In genomic region chr5:67038817-67039603, GRCh38 we compare ENCODE assay signal across 14 cellular contexts.
A peak's percentile ranks its signal among the peaks of the same experiment; 100 is the strongest.
DNase-seq lines count a peak whose midpoint lies in the region; TF ChIP-seq lines count a peak whose summit lies in the region.
"Had no signal": no experiment of that assay in that cellular context is flagged by ENCODE, and none has a peak within 500 bp of the region (broad histone marks: within the 10 kb centered on the region; RNA-seq: fewer than 3 reads in every experiment).

No MANE protein-coding gene starts in this region.

- H2AFZ ChIP-seq in fibroblast of lung (ENCODE audit: low read length) = no peak overlapping the region

- peak overlapping the region; percentile 62 for H3K4me2 ChIP-seq in fibroblast of lung (ENCODE audit: extremely low read depth, insufficient read depth, low read length)

- no peaks in the 10 kb centered on the region for H3K4me1 ChIP-seq in fibroblast of lung (ENCODE audit: control insufficient read depth, extremely low read depth, insufficient read depth, low read length)
- H3K4me1 ChIP-seq: prostate gland had no signal

- TF ChIP-seq CTCF in fibroblast of lung (conservative IDR thresholded peaks at IDR 0.05 in 1 of 2, IDR thresholded peaks at IDR 0.05 in 1 of 2; ENCODE audit: low read depth in 1 of 2, low read length in 2 of 2) = no peak

- H3K36me3 ChIP-seq in fibroblast of lung (ENCODE audit: control insufficient read depth, insufficient read depth, low read length) = no peaks in the 10 kb centered on the region
- H3K36me3 ChIP-seq: prostate gland had no signal

- peak overlapping the region; percentile 53 for H3K27ac ChIP-seq in fibroblast of lung (ENCODE audit: insufficient read depth, low read length)
- H3K27ac ChIP-seq: prostate gland, VCaP had no signal

- H3K9me3 ChIP-seq in fibroblast of lung (ENCODE audit: control insufficient read depth, insufficient read depth, low read depth, low read length) = no peaks in the 10 kb centered on the region
- H3K9me3 ChIP-seq: prostate gland had no signal

- H3K27me3 ChIP-seq in fibroblast of lung (ENCODE audit: control insufficient read depth, insufficient read depth, low read length) = no peaks in the 10 kb centered on the region

- H3K79me2 ChIP-seq in fibroblast of lung (ENCODE audit: control insufficient read depth, insufficient read depth, low read length) = peaks cover 4% of the 10 kb centered on the region

- no peak overlapping the region for H3K9ac ChIP-seq in fibroblast of lung (ENCODE audit: insufficient read depth, low read length)

- DNase-seq in Daoy (ENCODE audit: low read depth) = peak; percentile 74
- peak; percentile 60 for DNase-seq in RPMI7951 (ENCODE audit: low read depth)
- peak; percentile 71 to 96 for DNase-seq in fibroblast of lung (ENCODE audit: low read depth in 2 of 2)
- peak; percentile 47 for DNase-seq in myocyte (ENCODE audit: low read depth)
- DNase-seq in G401 (ENCODE audit: low spot score) = no peak
- no peak for DNase-seq in HUDEP-2 (lab: John Stamatoyannopoulos, UW; ENCODE audit: unreplicated experiment in 76 of 76)
- no peak for DNase-seq in epidermal melanocyte (ENCODE audit: insufficient read length, low spot score)
- no peak for DNase-seq in cerebellar nuclear complex (lab: John Stamatoyannopoulos, UW)
- DNase-seq: CD4-positive, alpha-beta memory T cell; effector memory CD4-positive, alpha-beta T cell; left cardiac atrium; NCI-H2029 treated with DMSO at 0.1 percent for 48 hours had no signal

- H4K20me1 ChIP-seq in fibroblast of lung (ENCODE audit: control insufficient read depth, extremely low read depth, insufficient read depth, low read length) = no peaks in the 10 kb centered on the region

- peak overlapping the region in 1 of 4 experiments; percentile 11 for H3K4me3 ChIP-seq in fibroblast of lung (replicated peaks in 1 of 4; ENCODE audit: control extremely low read depth in 1 of 4, insufficient read depth in 1 of 4, low read depth in 3 of 4, low read length in 4 of 4)
- H3K4me3 ChIP-seq: prostate gland had no signal

- in situ Hi-C loops in G401 (cut with HindIII; ENCODE audit: low sequenced_read_pairs) = no loop called here

Comparison
In these comparisons a context has a peak if more than half of its experiments do, and no peak if none do; other contexts are left out.
1. DNase-seq: peak in Daoy (single experiment), RPMI7951 (single experiment), fibroblast of lung (2 of 2) and myocyte (single experiment); none in G401 (single experiment), HUDEP-2 (0 of 76), epidermal melanocyte (single experiment) and cerebellar nuclear complex (0 of 2).